8 cellular contexts compared by ENCODE assay signal in genomic region chr2:175004980-175005832, GRCh38. TPM values are rescaled to one million over a fixed set of nuclear protein-coding genes. Genes with fewer than 3 reads are reported as not detected.
DNase-seq lines count a peak whose midpoint lies in the region; ATAC-seq lines count a peak whose summit lies in the region.

A gene with protein sequence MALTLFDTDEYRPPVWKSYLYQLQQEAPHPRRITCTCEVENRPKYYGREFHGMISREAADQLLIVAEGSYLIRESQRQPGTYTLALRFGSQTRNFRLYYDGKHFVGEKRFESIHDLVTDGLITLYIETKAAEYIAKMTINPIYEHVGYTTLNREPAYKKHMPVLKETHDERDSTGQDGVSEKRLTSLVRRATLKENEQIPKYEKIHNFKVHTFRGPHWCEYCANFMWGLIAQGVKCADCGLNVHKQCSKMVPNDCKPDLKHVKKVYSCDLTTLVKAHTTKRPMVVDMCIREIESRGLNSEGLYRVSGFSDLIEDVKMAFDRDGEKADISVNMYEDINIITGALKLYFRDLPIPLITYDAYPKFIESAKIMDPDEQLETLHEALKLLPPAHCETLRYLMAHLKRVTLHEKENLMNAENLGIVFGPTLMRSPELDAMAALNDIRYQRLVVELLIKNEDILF (minus strand): TSS chr2:175005381. CDS start chr2:175004912, 469 bp downstream.

- POLR2A ChIA-PET in activated CD8-positive, alpha-beta T cell treated with anti-CD3 and anti-CD28 coated beads, Interleukin-2, amount 10 ng/mL, durations not matched to agents 7 days and 5 days (lab: Charles Lee), result no interaction called here

- no peak within 1 kb of the TSS for H3K23ac ChIP-seq in mesenchymal stem cell (ENCODE audit: low read length in 2 of 2)

- H3K36me3 ChIP-seq in mesenchymal stem cell (ENCODE audit: control insufficient read depth in 1 of 2, insufficient read depth in 2 of 2, low read depth in 1 of 2, low read length in 2 of 2), result no peaks in the 10 kb centered on the region

- peak within 1 kb of the TSS; percentile 58 for H3K9ac ChIP-seq in mesenchymal stem cell (ENCODE audit: low read length)

- H3K27me3 Mint-ChIP-seq in activated CD8-positive, alpha-beta T cell treated with anti-CD3 and anti-CD28 coated beads, Interleukin-2, amount 10 ng/mL, durations not matched to agents 7 days and 5 days (ENCODE audit: low read depth), result peaks cover 59% of the 10 kb centered on the region
- H3K27me3 Mint-ChIP-seq in effector memory CD8-positive, alpha-beta T cell, result peaks cover 26 to 50% of the 10 kb centered on the region in 2 donors

- peak within 1 kb of the TSS in 1 of 2 experiments; percentile 68 for H2BK12ac ChIP-seq in mesenchymal stem cell (ENCODE audit: low read length in 2 of 2)

- H4K91ac ChIP-seq in mesenchymal stem cell (ENCODE audit: low read length), result peak within 1 kb of the TSS; percentile 78

- peaks cover 27 to 39% of the 10 kb centered on the region in 2 experiments for H3K27me3 ChIP-seq in mesenchymal stem cell (ENCODE audit: control insufficient read depth in 1 of 2, insufficient read depth in 1 of 2, low read length in 2 of 2)

- peak within 1 kb of the TSS; percentile 74 for H3K4me3 Mint-ChIP-seq in activated CD8-positive, alpha-beta T cell treated with anti-CD3 and anti-CD28 coated beads, Interleukin-2, amount 10 ng/mL, durations not matched to agents 7 days and 5 days
- peak within 1 kb of the TSS; percentile 75 to 76 for H3K4me3 Mint-ChIP-seq in effector memory CD8-positive, alpha-beta T cell

- peak within 1 kb of the TSS; percentile 18 for H2AFZ ChIP-seq in mesenchymal stem cell (ENCODE audit: low read depth, low read length)

- no peak within 1 kb of the TSS for H2BK5ac ChIP-seq in mesenchymal stem cell (ENCODE audit: low read depth, low read length, poor library complexity, severe bottlenecking)

- peak; percentile 66 for ATAC-seq in HG02981 (IDR thresholded peaks at IDR 0.05; ENCODE audit: unreplicated experiment)
- ATAC-seq in activated CD8-positive, alpha-beta T cell treated with anti-CD3 and anti-CD28 coated beads, Interleukin-2, amount 10 ng/mL, durations not matched to agents 7 days and 5 days, result peak; percentile 92
- peak; percentile 95 for ATAC-seq in effector memory CD8-positive, alpha-beta T cell (replicated peaks)

- H3K4me1 Mint-ChIP-seq in activated CD8-positive, alpha-beta T cell treated with anti-CD3 and anti-CD28 coated beads, Interleukin-2, amount 10 ng/mL, durations not matched to agents 7 days and 5 days (ENCODE audit: low read depth), result peaks cover 9% of the 10 kb centered on the region
- no peaks in the 10 kb centered on the region for H3K4me1 Mint-ChIP-seq in effector memory CD8-positive, alpha-beta T cell (ENCODE audit: low read depth in 2 of 2)

- H3K27ac ChIP-seq in mesenchymal stem cell (ENCODE audit: low read length, poor library complexity, severe bottlenecking), result no peak within 1 kb of the TSS

- under 1% methylated on average over 73 of the region's 92 CpGs for WGBS in mesenchymal stem cell

- no peaks in the 10 kb centered on the region for H3K79me1 ChIP-seq in mesenchymal stem cell (replicated peaks; ENCODE audit: low read length, poor library complexity, severe bottlenecking)

- H3K14ac ChIP-seq in mesenchymal stem cell (ENCODE audit: low read length in 2 of 2), result peak within 1 kb of the TSS in 1 of 2 experiments; percentile 83

- no peaks in the 10 kb centered on the region for H3K36me3 Mint-ChIP-seq in activated CD8-positive, alpha-beta T cell treated with anti-CD3 and anti-CD28 coated beads, Interleukin-2, amount 10 ng/mL, durations not matched to agents 7 days and 5 days (ENCODE audit: low read depth)
- no peaks in the 10 kb centered on the region for H3K36me3 Mint-ChIP-seq in effector memory CD8-positive, alpha-beta T cell (ENCODE audit: insufficient read depth)

- peak within 1 kb of the TSS; percentile 89 for H2BK15ac ChIP-seq in mesenchymal stem cell (ENCODE audit: low read depth, poor library complexity, severe bottlenecking)

- no peak within 1 kb of the TSS for H2AK5ac ChIP-seq in mesenchymal stem cell (ENCODE audit: low read length, severe bottlenecking)

- H2BK120ac ChIP-seq in mesenchymal stem cell (ENCODE audit: low read depth, low read length), result peak within 1 kb of the TSS; percentile 88

- H3K4me1 ChIP-seq in mesenchymal stem cell (ENCODE audit: control insufficient read depth, insufficient read depth, low read depth, low read length), result peaks cover 8% of the 10 kb centered on the region

- peak within 1 kb of the TSS; percentile 77 to 88 for H3K18ac ChIP-seq in mesenchymal stem cell (ENCODE audit: low read depth in 1 of 2, low read length in 2 of 2)

- peak within 1 kb of the TSS; percentile 72 to 77 for H3K4me3 ChIP-seq in mesenchymal stem cell (ENCODE audit: insufficient read depth in 1 of 2, low read depth in 1 of 2, low read length in 2 of 2)

- peak within 1 kb of the TSS; percentile 39 for H4K8ac ChIP-seq in mesenchymal stem cell (ENCODE audit: low read length)

- H3K27ac Mint-ChIP-seq in activated CD8-positive, alpha-beta T cell treated with anti-CD3 and anti-CD28 coated beads, Interleukin-2, amount 10 ng/mL, durations not matched to agents 7 days and 5 days, result no peak within 1 kb of the TSS
- H3K27ac Mint-ChIP-seq in effector memory CD8-positive, alpha-beta T cell, result no peak within 1 kb of the TSS

- CTCF ChIA-PET in activated CD8-positive, alpha-beta T cell treated with anti-CD3 and anti-CD28 coated beads, Interleukin-2, amount 10 ng/mL, durations not matched to agents 7 days and 5 days (lab: Charles Lee), result interaction anchor here (0.9 to 3.2 kb wide), 5 partner anchors 246 to 312 kb away, joined by 3 to 11 read pairs (median 4); no protein-coding TSS in a partner anchor

- H3K9me3 ChIP-seq in mesenchymal stem cell (ENCODE audit: control insufficient read depth, low read length), result no peaks in the 10 kb centered on the region

- no peaks in the 10 kb centered on the region for H3K9me3 Mint-ChIP-seq in activated CD8-positive, alpha-beta T cell treated with anti-CD3 and anti-CD28 coated beads, Interleukin-2, amount 10 ng/mL, durations not matched to agents 7 days and 5 days (ENCODE audit: insufficient read depth)
- no peaks in the 10 kb centered on the region for H3K9me3 Mint-ChIP-seq in effector memory CD8-positive, alpha-beta T cell

- H3K4ac ChIP-seq in mesenchymal stem cell (ENCODE audit: low read depth in 1 of 2, low read length in 2 of 2), result peak within 1 kb of the TSS; percentile 55 to 81

- DNase-seq in NCI-H187 (lab: John Stamatoyannopoulos, UW), result peak; percentile 32 to 66
- no peak for DNase-seq in NCI-H187 treated with DMSO at 0.1 percent for 48 hours (lab: John Stamatoyannopoulos, UW)
- peak; percentile 88 for DNase-seq in NCI-H345 (lab: John Stamatoyannopoulos, UW)
- peak; percentile 70 for DNase-seq in activated CD8-positive, alpha-beta T cell treated with anti-CD3 and anti-CD28 coated beads, Interleukin-2, amount 10 ng/mL, durations not matched to agents 7 days and 5 days
- DNase-seq in effector memory CD8-positive, alpha-beta T cell, result peak; percentile 41 to 47 (median 41)
- DNase-seq in mesenchymal stem cell, result peak; percentile 82
- peak; percentile 26 for DNase-seq in stimulated activated CD8-positive, alpha-beta memory T cell treated with anti-CD3 and anti-CD28 coated beads, Interleukin-12 subunit alpha, Interleukin-12 subunit beta, amount 100 ng/mL, for 1 hour (ENCODE audit: low read depth)

- H3K4me2 ChIP-seq in mesenchymal stem cell (ENCODE audit: low read length, poor library complexity, severe bottlenecking), result peak within 1 kb of the TSS; percentile 98

RNA-seq across cellular contexts. Expression of the gene that starts here (rescaled TPM):
- under 1 TPM; 0.11 to 0.50 TPM for total RNA-seq in activated CD8-positive, alpha-beta T cell treated with anti-CD3 and anti-CD28 coated beads, Interleukin-2, amount 10 ng/mL, durations not matched to agents 7 days and 5 days
- polyA plus RNA-seq in mesenchymal stem cell (2013, experiment 1 of 2), result 21.7 TPM
- 20.5 TPM for polyA plus RNA-seq in mesenchymal stem cell (2013, experiment 2 of 2)

Comparison
In these comparisons a context has a peak if more than half of its experiments do, and no peak if none do; other contexts are left out.
1. Peak in DNase-seq and ATAC-seq in activated CD8-positive, alpha-beta T cell treated with anti-CD3 and anti-CD28 coated beads, Interleukin-2, amount 10 ng/mL, durations not matched to agents 7 days and 5 days; RNA of the gene not detected or under 1 TPM.